ENCODE assay signal across 8 cellular contexts in genomic region chr4:103075435-103075893, GRCh38. TPM values are rescaled to one million over a fixed set of nuclear protein-coding genes. Genes with fewer than 3 reads are reported as not detected.
DNase-seq lines count a peak whose midpoint lies in the region; ATAC-seq, FAIRE-seq and TF ChIP-seq lines count a peak whose summit lies in the region.

No MANE protein-coding gene starts in this region.

- intact Hi-C loops in HepG2 (cut with micrococcal nuclease; ENCODE audit: unreplicated experiment) = loop anchor here (5.0 kb wide), 1 partner anchor 633 kb away; no protein-coding TSS in a partner anchor

- ATAC-seq in HepG2 (peak; percentile 90), upper lobe of left lung (ENCODE audit: low FRiP score in 2 of 2) (no peak), GM21381 (IDR thresholded peaks at IDR 0.05; ENCODE audit: unreplicated experiment) (no peak)

- peaks cover 48% of the 10 kb centered on the region for H3K79me2 ChIP-seq in HepG2 (ENCODE audit: insufficient read depth, low read length)

- TF ChIP-seq EP300 in HepG2 (IDR thresholded peaks at IDR 0.05; ENCODE audit: low read depth in 2 of 2, low read length in 2 of 2) (peak in 1 of 2 experiments; percentile 83; a peak in 2 of 4 replicates), HepG2 (CRISPR knock-in tag; IDR thresholded peaks at IDR 0.05; ENCODE audit: borderline replicate concordance) (peak; percentile 87), upper lobe of left lung (IDR thresholded peaks at IDR 0.05) (no peak)

- 2% methylated on average over 4 of the region's 4 CpGs for WGBS in HepG2 (ENCODE audit: low lambda C conversion rate)
- WGBS in upper lobe of left lung, 2 donors = 37 to 39% methylated on average over 4 of the region's 4 CpGs

- CTCF ChIA-PET in HepG2 (lab: Yijun Ruan, JAX; ENCODE audit: low intra/inter-chr PET ratio, low total read pairs) = no interaction called here

- no peak overlapping the region for H2AFZ ChIP-seq in HepG2 (ENCODE audit: low read length)

- H3K4me3 Mint-ChIP-seq in activated naive CD4-positive, alpha-beta T cell treated with anti-CD3 and anti-CD28 coated beads, Interleukin-2, amount 50 U/mL, for 24 hours = peak overlapping the region; percentile 96

- BruUV-seq in HepG2 (replicated peaks; lab: Mats Ljungman, UMichigan) = TSS peak; percentile 61

- in situ Hi-C loops in astrocyte of the spinal cord (cut with HindIII; ENCODE audit: low sequenced_read_pairs) (no loop called here), HepG2 (cut with HindIII; ENCODE audit: extremely low pct_ligation_motif_present, low pct_unique_long_range_greater_than_20kb) (no loop called here)

- peak overlapping the region; percentile 82 for H3K4me2 ChIP-seq in HepG2 (ENCODE audit: low read depth, low read length)

- no peak for DNase-seq in activated naive CD4-positive, alpha-beta T cell (lab: John Stamatoyannopoulos, UW)
- no peak for DNase-seq in Jurkat, Clone E6-1 (ENCODE audit: low read depth, low spot score)
- DNase-seq in astrocyte of the spinal cord (ENCODE audit: low read depth, low spot score) (peak; percentile 62), HepG2 (ENCODE audit: low spot score) (peak; percentile 96), upper lobe of left lung (no peak), EL (no peak)

- no peak for TF ChIP-seq RAD21 in HepG2 (CRISPR knock-in tag; IDR thresholded peaks at IDR 0.05)

- H3K4me1 ChIP-seq in HepG2 (ENCODE audit: insufficient read depth, low read length) = peaks cover 45% of the 10 kb centered on the region
- peaks cover 5 to 23% (median 11%) of the 10 kb centered on the region in 4 donors for H3K4me1 ChIP-seq in upper lobe of left lung

- peak overlapping the region; percentile 98 for H3K9ac ChIP-seq in HepG2 (ENCODE audit: insufficient read depth, low read depth, low read length)

- H3K27me3 ChIP-seq in HepG2 (ENCODE audit: control insufficient read depth in 1 of 2, insufficient read depth in 2 of 2, low read length in 2 of 2) = no peaks in the 10 kb centered on the region; a peak in 1 of 5 replicates
- no peaks in the 10 kb centered on the region for H3K27me3 ChIP-seq in upper lobe of left lung

- H3K4me3 ChIP-seq in Jurkat, Clone E6-1 (ENCODE audit: low read length) = peak overlapping the region; percentile 62
- H3K4me3 ChIP-seq in astrocyte of the spinal cord (ENCODE audit: low read depth, low read length) (peak overlapping the region; percentile 62), HepG2 (replicated peaks in 1 of 3; ENCODE audit: insufficient read depth in 1 of 3, low read depth in 2 of 3, low read length in 3 of 3) (peak overlapping the region; percentile 81 to 90 (median 87)), upper lobe of left lung (peak overlapping the region; percentile 29 to 78 (median 66))

- H3K27ac ChIP-seq in HepG2 (ENCODE audit: extremely low read length, insufficient read depth, low read length) = peak overlapping the region; percentile 90
- H3K27ac ChIP-seq in upper lobe of left lung = peak overlapping the region in 2 of 4 donors; percentile 78 to 82

- H3K36me3 ChIP-seq in HepG2 (replicated peaks in 1 of 2; ENCODE audit: control insufficient read depth in 1 of 2, insufficient read depth in 2 of 2, low read length in 2 of 2) (peaks cover 0 to 9% of the 10 kb centered on the region in 2 experiments; a peak in 1 of 5 replicates), upper lobe of left lung (peaks cover 0 to under 1% (median 0%) of the 10 kb centered on the region in 4 donors)

- peaks cover 9% of the 10 kb centered on the region for H3K36me3 Mint-ChIP-seq in activated naive CD4-positive, alpha-beta T cell treated with anti-CD3 and anti-CD28 coated beads, Interleukin-2, amount 50 U/mL, for 24 hours

- peaks cover 14% of the 10 kb centered on the region; the same call in 1 of the 2 replicates for H4K20me1 ChIP-seq in HepG2 (ENCODE audit: insufficient read depth, low read length)

- peak; percentile 80 for FAIRE-seq in HepG2 (lab: Jason Lieb, UNC)

- H3K9me3 ChIP-seq in HepG2 (ENCODE audit: low read length) (no peaks in the 10 kb centered on the region), upper lobe of left lung (no peaks in the 10 kb centered on the region)

- no peaks in the 10 kb centered on the region for H3K9me3 Mint-ChIP-seq in activated naive CD4-positive, alpha-beta T cell treated with anti-CD3 and anti-CD28 coated beads, Interleukin-2, amount 50 U/mL, for 24 hours

- TF ChIP-seq POLR2A in HepG2 (IDR thresholded peaks at IDR 0.05; ENCODE audit: insufficient read depth in 1 of 2, low read depth in 2 of 2, low read length in 2 of 2) (peak; percentile 46 to 79; a peak in 2 of 4 replicates), upper lobe of left lung (IDR thresholded peaks at IDR 0.05) (no peak)

- TF ChIP-seq CTCF in astrocyte of the spinal cord (IDR thresholded peaks at IDR 0.05; ENCODE audit: low read depth, low read length) (no peak), HepG2 (CRISPR knock-in tag; IDR thresholded peaks at IDR 0.05) (no peak), upper lobe of left lung (IDR thresholded peaks at IDR 0.05) (no peak)

- H3K4me1 Mint-ChIP-seq in activated naive CD4-positive, alpha-beta T cell treated with anti-CD3 and anti-CD28 coated beads, Interleukin-2, amount 50 U/mL, for 24 hours = peaks cover 53% of the 10 kb centered on the region

- POLR2A ChIA-PET in HepG2 (lab: Yijun Ruan, JAX) = interaction anchor here (0.8 to 3.3 kb wide), 8 partner anchors 15 to 575 kb away, joined by 3 to 23 read pairs (median 4); partner anchors contain the start of genes BDH2, CISD2, NFKB1 and UBE2D3

- peak overlapping the region; percentile 100 for H3K27ac Mint-ChIP-seq in activated naive CD4-positive, alpha-beta T cell treated with anti-CD3 and anti-CD28 coated beads, Interleukin-2, amount 50 U/mL, for 24 hours

- H3K27me3 Mint-ChIP-seq in activated naive CD4-positive, alpha-beta T cell treated with anti-CD3 and anti-CD28 coated beads, Interleukin-2, amount 50 U/mL, for 24 hours = no peaks in the 10 kb centered on the region

RNA-seq across cellular contexts. Expression of gene SLC9B2, which starts 1.1 kb away (rescaled TPM):
- 13.6 TPM for polyA plus RNA-seq in Jurkat, Clone E6-1 (2012; ENCODE audit: insufficient read depth, insufficient read length)
- total RNA-seq in HepG2 (2016; rRNA removed; fragmentation: Illumina TruSeq; extraction: Trizol) (38.5 and 38.9 TPM in 2 replicates), upper lobe of left lung (10 to 100 TPM in 1 of 6 donors, 1 to 10 TPM in 4, under 1 TPM in 1; 1.00 to 18.9 (median 4.3) TPM)
- total RNA-seq in HepG2 (2016; cell fraction: cytosol; rRNA removed; fragmentation: Illumina TruSeq; extraction: Trizol; ENCODE audit: low read depth) = 24.3 and 28.5 TPM in 2 replicates
- 35.0 and 37.7 TPM in 2 replicates for total RNA-seq in HepG2 (2016; cell fraction: insoluble cytoplasmic fraction; rRNA removed; fragmentation: Illumina TruSeq; extraction: Trizol)
- total RNA-seq in HepG2 (2016; cell fraction: membrane; rRNA removed; fragmentation: Illumina TruSeq; extraction: Trizol) = 43.9 and 47.9 TPM in 2 replicates
- 39.6 and 40.9 TPM in 2 replicates for total RNA-seq in HepG2 (2016; cell fraction: nucleus; rRNA removed; fragmentation: Illumina TruSeq; extraction: Trizol)
- polyA plus RNA-seq in HepG2 (2011; rRNA removed) = 22.3 and 23.5 TPM in 2 replicates
- polyA plus RNA-seq in HepG2 (2011; cell fraction: cytosol; rRNA removed) = 13.2 and 23.4 TPM in 2 replicates
- polyA plus RNA-seq in HepG2 (2011; cell fraction: nucleus; rRNA removed) = 21.4 and 26.7 TPM in 2 replicates
- 36.0 and 40.1 TPM in 2 replicates for polyA plus RNA-seq in HepG2 (2012)
- 30.2 and 35.0 TPM in 2 replicates for polyA plus RNA-seq in HepG2 (2016; cell fraction: cytosol; fragmentation: Illumina TruSeq; extraction: Trizol; ENCODE audit: low read depth)
- polyA plus RNA-seq in HepG2 (2016; cell fraction: insoluble cytoplasmic fraction; fragmentation: Illumina TruSeq; extraction: Trizol; ENCODE audit: low read depth) = 41.3 and 46.7 TPM in 2 replicates
- polyA plus RNA-seq in HepG2 (2016; cell fraction: membrane; fragmentation: Illumina TruSeq; extraction: Trizol; ENCODE audit: low read depth) = 38.9 and 43.7 TPM in 2 replicates
- polyA plus RNA-seq in HepG2 (2016; cell fraction: nucleus; fragmentation: Illumina TruSeq; extraction: Trizol; ENCODE audit: insufficient read depth, low read depth) = 31.1 and 35.8 TPM in 2 replicates
- polyA minus RNA-seq in HepG2 (2011; rRNA and poly(A)+ RNA removed; ENCODE audit: low replicate concordance) = 9.2 and 46.5 TPM in 2 replicates
- polyA minus RNA-seq in HepG2 (2011; cell fraction: cytosol; rRNA and poly(A)+ RNA removed) = 13.6 and 19.6 TPM in 2 replicates
- polyA minus RNA-seq in HepG2 (2011; cell fraction: nucleus; rRNA and poly(A)+ RNA removed) = 93.9 and 106 TPM in 2 replicates

RNA-seq across cellular contexts. Expression of gene BDH2, which starts 24.2 kb away (rescaled TPM):
- 53.6 TPM for polyA plus RNA-seq in Jurkat, Clone E6-1 (2012; ENCODE audit: insufficient read depth, insufficient read length)
- 46.2 and 61.0 TPM in 2 replicates for total RNA-seq in HepG2 (2016; rRNA removed; fragmentation: Illumina TruSeq; extraction: Trizol)
- total RNA-seq in HepG2 (2016; cell fraction: cytosol; rRNA removed; fragmentation: Illumina TruSeq; extraction: Trizol; ENCODE audit: low read depth) = 5.9 and 7.4 TPM in 2 replicates
- total RNA-seq in HepG2 (2016; cell fraction: insoluble cytoplasmic fraction; rRNA removed; fragmentation: Illumina TruSeq; extraction: Trizol) = 43.7 and 65.1 TPM in 2 replicates
- 9.9 and 10.2 TPM in 2 replicates for total RNA-seq in HepG2 (2016; cell fraction: membrane; rRNA removed; fragmentation: Illumina TruSeq; extraction: Trizol)
- 25.2 and 26.4 TPM in 2 replicates for total RNA-seq in HepG2 (2016; cell fraction: nucleus; rRNA removed; fragmentation: Illumina TruSeq; extraction: Trizol)
- polyA plus RNA-seq in HepG2 (2011; rRNA removed) = 29.1 and 34.8 TPM in 2 replicates
- polyA plus RNA-seq in HepG2 (2011; cell fraction: cytosol; rRNA removed) = 13.8 and 17.3 TPM in 2 replicates
- polyA plus RNA-seq in HepG2 (2011; cell fraction: nucleus; rRNA removed) = 27.4 and 37.3 TPM in 2 replicates
- polyA plus RNA-seq in HepG2 (2012) = 18.9 and 28.5 TPM in 2 replicates
- 4.4 and 4.7 TPM in 2 replicates for polyA plus RNA-seq in HepG2 (2016; cell fraction: cytosol; fragmentation: Illumina TruSeq; extraction: Trizol; ENCODE audit: low read depth)
- polyA plus RNA-seq in HepG2 (2016; cell fraction: insoluble cytoplasmic fraction; fragmentation: Illumina TruSeq; extraction: Trizol; ENCODE audit: low read depth) = 55.9 and 59.9 TPM in 2 replicates
- 6.3 and 6.9 TPM in 2 replicates for polyA plus RNA-seq in HepG2 (2016; cell fraction: membrane; fragmentation: Illumina TruSeq; extraction: Trizol; ENCODE audit: low read depth)
- polyA plus RNA-seq in HepG2 (2016; cell fraction: nucleus; fragmentation: Illumina TruSeq; extraction: Trizol; ENCODE audit: insufficient read depth, low read depth) = 36.7 and 40.0 TPM in 2 replicates
- polyA minus RNA-seq in HepG2 (2011; rRNA and poly(A)+ RNA removed; ENCODE audit: low replicate concordance) = 4.5 and 6.4 TPM in 2 replicates
- 3.3 and 9.4 TPM in 2 replicates for polyA minus RNA-seq in HepG2 (2011; cell fraction: cytosol; rRNA and poly(A)+ RNA removed)
- 19.2 and 27.6 TPM in 2 replicates for polyA minus RNA-seq in HepG2 (2011; cell fraction: nucleus; rRNA and poly(A)+ RNA removed)
- total RNA-seq in upper lobe of left lung = 10 to 100 TPM; 34.6 to 80.1 (median 56.8) TPM

RNA-seq across cellular contexts. Expression of gene SLC9B1, which starts 56.0 kb away (rescaled TPM):
- polyA plus RNA-seq in Jurkat, Clone E6-1 (2012; ENCODE audit: insufficient read depth, insufficient read length) = 4.2 TPM
- total RNA-seq in HepG2 (2016; rRNA removed; fragmentation: Illumina TruSeq; extraction: Trizol) (0.20 TPM in 1 of 2 replicates, not detected in the other), upper lobe of left lung (1 to 10 TPM in 1 of 6 donors, under 1 TPM in 3, not detected in 2; 0.44 to 1.4 (median 0.62) TPM)
- total RNA-seq in HepG2 (2016; cell fraction: cytosol; rRNA removed; fragmentation: Illumina TruSeq; extraction: Trizol; ENCODE audit: low read depth) = 0.71 and 0.81 TPM in 2 replicates
- total RNA-seq in HepG2 (2016; cell fraction: insoluble cytoplasmic fraction; rRNA removed; fragmentation: Illumina TruSeq; extraction: Trizol) = 0.28 TPM in 1 of 2 replicates, not detected in the other
- 0.24 and 0.31 TPM in 2 replicates for total RNA-seq in HepG2 (2016; cell fraction: membrane; rRNA removed; fragmentation: Illumina TruSeq; extraction: Trizol)
- total RNA-seq in HepG2 (2016; cell fraction: nucleus; rRNA removed; fragmentation: Illumina TruSeq; extraction: Trizol) = 0.53 TPM in 1 of 2 replicates, not detected in the other
- polyA plus RNA-seq in HepG2 (2011; rRNA removed) = 0.17 and 0.18 TPM in 2 replicates
- 0.13 and 0.45 TPM in 2 replicates for polyA plus RNA-seq in HepG2 (2011; cell fraction: cytosol; rRNA removed)
- polyA plus RNA-seq in HepG2 (2011; cell fraction: nucleus; rRNA removed) = 0.43 TPM in 1 of 2 replicates, not detected in the other
- polyA plus RNA-seq in HepG2 (2012) = 0.29 and 1.1 TPM in 2 replicates
- polyA plus RNA-seq in HepG2 (2016; cell fraction: cytosol; fragmentation: Illumina TruSeq; extraction: Trizol; ENCODE audit: low read depth) = 0.20 TPM in 1 of 2 replicates, not detected in the other
- not detected in 2 replicates for polyA plus RNA-seq in HepG2 (2016; cell fraction: insoluble cytoplasmic fraction; fragmentation: Illumina TruSeq; extraction: Trizol; ENCODE audit: low read depth)
- not detected in 2 replicates for polyA plus RNA-seq in HepG2 (2016; cell fraction: membrane; fragmentation: Illumina TruSeq; extraction: Trizol; ENCODE audit: low read depth)
- not detected in 2 replicates for polyA plus RNA-seq in HepG2 (2016; cell fraction: nucleus; fragmentation: Illumina TruSeq; extraction: Trizol; ENCODE audit: insufficient read depth, low read depth)
- 0.12 TPM in 1 of 2 replicates, not detected in the other for polyA minus RNA-seq in HepG2 (2011; rRNA and poly(A)+ RNA removed; ENCODE audit: low replicate concordance)
- polyA minus RNA-seq in HepG2 (2011; cell fraction: cytosol; rRNA and poly(A)+ RNA removed) = 1.1 TPM in 1 of 2 replicates, not detected in the other
- 2.6 and 4.0 TPM in 2 replicates for polyA minus RNA-seq in HepG2 (2011; cell fraction: nucleus; rRNA and poly(A)+ RNA removed)

Comparison
In these comparisons a context has a peak if more than half of its experiments do, and no peak if none do; other contexts are left out.
1. DNase-seq: peak in astrocyte of the spinal cord (single experiment) and HepG2 (single experiment); none in activated naive CD4-positive, alpha-beta T cell (0 of 4), Jurkat, Clone E6-1 (single experiment), upper lobe of left lung (0 of 2) and EL (single experiment).
2. POLR2A ChIP-seq: peak in HepG2 (2 of 2); none in upper lobe of left lung (0 of 4).
3. Peak in every context shown above with its lines, with median percentiles within 50 percentile points of each other: H3K4me3 ChIP-seq.